ENCODE assay signal across 1 cellular context in the genomic region with DNA sequence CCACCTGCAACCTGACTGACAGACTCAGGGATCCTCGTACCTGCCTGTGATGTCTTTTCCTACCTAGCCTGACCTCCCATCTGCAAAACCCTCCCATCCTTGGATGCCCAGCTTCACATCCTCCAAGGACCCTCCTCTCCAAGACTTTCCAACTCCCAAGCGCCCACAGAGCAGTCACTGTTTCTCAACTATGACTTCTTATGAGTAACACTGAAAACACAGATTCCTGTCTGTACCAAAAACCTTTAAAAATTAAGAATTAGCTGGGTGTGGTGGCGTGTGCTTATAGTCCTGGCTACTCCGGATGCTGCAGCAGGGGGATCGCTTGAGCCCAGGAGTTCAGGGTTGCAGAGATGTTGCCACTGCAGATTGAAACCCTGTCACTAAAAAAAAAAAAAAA.
TF ChIP-seq lines count a peak whose summit lies in the region.

No MANE protein-coding gene starts in this region.

TF ChIP-seq in SK-N-SH, 30 proteins besides CTCF, POLR2A, EP300 and RAD21:
- TF ChIP-seq, protein P1, sequence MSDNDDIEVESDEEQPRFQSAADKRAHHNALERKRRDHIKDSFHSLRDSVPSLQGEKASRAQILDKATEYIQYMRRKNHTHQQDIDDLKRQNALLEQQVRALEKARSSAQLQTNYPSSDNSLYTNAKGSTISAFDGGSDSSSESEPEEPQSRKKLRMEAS (IDR thresholded peaks at IDR 0.05; ENCODE audit: low read depth): no peak
- TF ChIP-seq MEF2A (IDR thresholded peaks at IDR 0.05; ENCODE audit: borderline replicate concordance, low read depth) (no peak), FOXM1 (IDR thresholded peaks at IDR 0.05; ENCODE audit: low read depth) (no peak), ELF1 (IDR thresholded peaks at IDR 0.05) (no peak), RXRA (IDR thresholded peaks at IDR 0.05; ENCODE audit: borderline replicate concordance, low read depth) (no peak), JUND (IDR thresholded peaks at IDR 0.05) (no peak), RFX5 (IDR thresholded peaks at IDR 0.05; ENCODE audit: low read length) (no peak)
- TF ChIP-seq, protein P2, sequence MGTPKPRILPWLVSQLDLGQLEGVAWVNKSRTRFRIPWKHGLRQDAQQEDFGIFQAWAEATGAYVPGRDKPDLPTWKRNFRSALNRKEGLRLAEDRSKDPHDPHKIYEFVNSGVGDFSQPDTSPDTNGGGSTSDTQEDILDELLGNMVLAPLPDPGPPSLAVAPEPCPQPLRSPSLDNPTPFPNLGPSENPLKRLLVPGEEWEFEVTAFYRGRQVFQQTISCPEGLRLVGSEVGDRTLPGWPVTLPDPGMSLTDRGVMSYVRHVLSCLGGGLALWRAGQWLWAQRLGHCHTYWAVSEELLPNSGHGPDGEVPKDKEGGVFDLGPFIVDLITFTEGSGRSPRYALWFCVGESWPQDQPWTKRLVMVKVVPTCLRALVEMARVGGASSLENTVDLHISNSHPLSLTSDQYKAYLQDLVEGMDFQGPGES (IDR thresholded peaks at IDR 0.05; ENCODE audit: low read depth, low read length): no peak
- TF ChIP-seq, protein P3, sequence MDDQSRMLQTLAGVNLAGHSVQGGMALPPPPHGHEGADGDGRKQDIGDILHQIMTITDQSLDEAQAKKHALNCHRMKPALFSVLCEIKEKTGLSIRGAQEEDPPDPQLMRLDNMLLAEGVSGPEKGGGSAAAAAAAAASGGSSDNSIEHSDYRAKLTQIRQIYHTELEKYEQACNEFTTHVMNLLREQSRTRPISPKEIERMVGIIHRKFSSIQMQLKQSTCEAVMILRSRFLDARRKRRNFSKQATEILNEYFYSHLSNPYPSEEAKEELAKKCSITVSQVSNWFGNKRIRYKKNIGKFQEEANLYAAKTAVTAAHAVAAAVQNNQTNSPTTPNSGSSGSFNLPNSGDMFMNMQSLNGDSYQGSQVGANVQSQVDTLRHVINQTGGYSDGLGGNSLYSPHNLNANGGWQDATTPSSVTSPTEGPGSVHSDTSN (IDR thresholded peaks at IDR 0.05): no peak
